8 cellular contexts compared by ENCODE assay signal in genomic region chr2:206274434-206275273, GRCh38. TPM values are rescaled to one million over a fixed set of nuclear protein-coding genes. Genes with fewer than 3 reads are reported as not detected.
DNase-seq lines count a peak whose midpoint lies in the region; ATAC-seq and TF ChIP-seq lines count a peak whose summit lies in the region.

Gene ZDBF2 (plus strand): TSS chr2:206274663. CDS start chr2:206281850, 7,187 bp downstream.

- no TSS peak for BruUV-seq in Caco-2 (replicated peaks; lab: Mats Ljungman, UMichigan)

- H3K4me3 Mint-ChIP-seq in Caco-2 (ENCODE audit: unreplicated experiment) = peak within 1 kb of the TSS; percentile 80

- no peaks in the 10 kb centered on the region for H3K9me3 ChIP-seq in Caco-2
- no peaks in the 10 kb centered on the region for H3K9me3 ChIP-seq in ascending aorta

- H3K4me1 ChIP-seq in Caco-2 = no peaks in the 10 kb centered on the region
- peaks cover 0 to 5% of the 10 kb centered on the region in 2 donors for H3K4me1 ChIP-seq in ascending aorta

- peak within 1 kb of the TSS; percentile 69 to 79 for H3K27ac ChIP-seq in ascending aorta

- peaks cover 23% of the 10 kb centered on the region for H3K27me3 Mint-ChIP-seq in Caco-2 (ENCODE audit: insufficient read depth, unreplicated experiment)

- peaks cover 7% of the 10 kb centered on the region for H3K4me1 Mint-ChIP-seq in Caco-2 (ENCODE audit: low read depth, unreplicated experiment)

- H3K36me3 ChIP-seq in Caco-2 (ENCODE audit: control insufficient read depth, insufficient read depth, low read length) = no peaks in the 10 kb centered on the region
- no peaks in the 10 kb centered on the region for H3K36me3 ChIP-seq in ascending aorta

- H3K4me3 ChIP-seq in Caco-2 (ENCODE audit: low read depth, low read length) (peak within 1 kb of the TSS; percentile 82), ascending aorta (peak within 1 kb of the TSS; percentile 58 to 82)

- ATAC-seq in GM19397 (IDR thresholded peaks at IDR 0.05; ENCODE audit: unreplicated experiment) (peak; percentile 86), HG03460 (IDR thresholded peaks at IDR 0.05; ENCODE audit: unreplicated experiment) (peak; percentile 76)

- intact Hi-C loops in Caco-2 (cut with micrococcal nuclease; ENCODE audit: unreplicated experiment) = loop anchor here (5.0 kb wide), 1 partner anchor 112 kb away; no protein-coding TSS in a partner anchor
- intact Hi-C loops in ascending aorta (cut with DNase I) = loop anchor here (10.0 kb wide), 1 partner anchor 190 kb away; the partner anchor contains the start of gene INO80D

- peak within 1 kb of the TSS; percentile 79 for H3K27ac Mint-ChIP-seq in Caco-2 (ENCODE audit: unreplicated experiment)

- DNase-seq in Caco-2 (peak; percentile 52 to 69), SW 1271 (lab: John Stamatoyannopoulos, UW) (peak; percentile 42 to 61), ascending aorta (ENCODE audit: low spot score in 2 of 2) (peak in 1 of 2 donors; percentile 66), hepatic stellate cell (ENCODE audit: low spot score) (peak; percentile 50), retina (peak; percentile 87), NOMO-1 (lab: John Stamatoyannopoulos, UW; ENCODE audit: unreplicated experiment in 2 of 2) (no peak)

- no peaks in the 10 kb centered on the region for H3K9me3 Mint-ChIP-seq in Caco-2 (ENCODE audit: unreplicated experiment)

- TF ChIP-seq CTCF in Caco-2 (IDR thresholded peaks at IDR 0.05; ENCODE audit: insufficient read depth in 1 of 2, low read depth in 1 of 2, low read length in 1 of 2, severe bottlenecking in 1 of 2, unreplicated experiment in 1 of 2) = no peak
- no peak for TF ChIP-seq CTCF in ascending aorta (IDR thresholded peaks at IDR 0.05)

- no peaks in the 10 kb centered on the region for H3K36me3 Mint-ChIP-seq in Caco-2 (ENCODE audit: insufficient read depth, unreplicated experiment)

- CTCF ChIA-PET in Caco-2 (lab: Charles Lee) = interaction anchor here (0.6 kb wide), 1 partner anchor 184 kb away, joined by 3 read pairs; no protein-coding TSS in a partner anchor

- H3K27me3 ChIP-seq in Caco-2 (replicated peaks; ENCODE audit: control insufficient read depth, insufficient read depth, low read length) = no peaks in the 10 kb centered on the region
- H3K27me3 ChIP-seq in ascending aorta = peaks cover 6% of the 10 kb centered on the region

- POLR2A ChIA-PET in Caco-2 (lab: Charles Lee) = interaction anchor here (0.5 kb wide), 1 partner anchor 117 kb away, joined by 5 read pairs; no protein-coding TSS in a partner anchor

RNA-seq across cellular contexts. Expression of gene ZDBF2, which starts in this region (rescaled TPM):
- total RNA-seq in Caco-2 (2022) (6.5 and 7.4 TPM in 2 replicates), ascending aorta (5.0 TPM)

Comparison
In these comparisons a context has a peak if more than half of its experiments do, and no peak if none do; other contexts are left out.
1. DNase-seq: peak in Caco-2 (2 of 2), SW 1271 (2 of 2), hepatic stellate cell (single experiment) and retina (single experiment); none in NOMO-1 (0 of 2).